Comparison of ENCODE assay signal across 1 cellular context in genomic region chr2:58633576-58634365, GRCh38.
A peak's percentile ranks its signal among the peaks of the same experiment; 100 is the strongest.
TF ChIP-seq lines count a peak whose summit lies in the region.

No MANE protein-coding gene starts in this region.

TF ChIP-seq in endothelial cell of umbilical vein, 7 proteins besides CTCF, POLR2A, EP300 and RAD21 (continued from another document):
- TF ChIP-seq POLR2AphosphoS5 (IDR thresholded peaks at IDR 0.05; ENCODE audit: insufficient read depth, low read depth, low read length) (peak; percentile 30), EZH2 (IDR thresholded peaks at IDR 0.05; ENCODE audit: borderline replicate concordance, low read depth, low read length, severe bottlenecking) (no peak), MAX (IDR thresholded peaks at IDR 0.05; ENCODE audit: insufficient read depth, insufficient read length) (peak; percentile 91)
